ENCODE assay signal across 18 cellular contexts in the genomic region with DNA sequence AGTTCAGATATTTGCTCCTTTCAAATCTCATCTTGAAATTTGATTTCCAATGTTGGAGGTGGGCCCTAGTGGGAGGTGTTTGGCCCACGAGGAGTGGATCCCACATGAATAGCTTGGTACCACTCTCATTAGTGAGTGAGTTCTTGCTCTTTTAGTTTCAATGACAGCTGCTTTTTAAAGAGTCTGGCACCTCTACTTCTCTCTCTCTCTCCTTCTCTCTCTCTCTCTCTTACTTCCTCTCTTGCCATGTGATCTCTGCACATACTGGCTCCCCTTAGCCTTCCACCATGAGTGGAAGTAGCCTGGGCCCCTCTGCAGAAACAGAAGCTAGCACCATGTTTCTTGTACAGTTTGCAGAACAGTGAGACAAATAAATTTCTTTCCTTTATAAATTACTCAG. TPM values are rescaled to one million over a fixed set of nuclear protein-coding genes. Genes with fewer than 3 reads are reported as not detected.
DNase-seq lines count a peak whose midpoint lies in the region; ATAC-seq and TF ChIP-seq lines count a peak whose summit lies in the region.
"Had no signal": no experiment of that assay in that cellular context is flagged by ENCODE, and none has a peak within 500 bp of the region (broad histone marks: within the 10 kb centered on the region; RNA-seq: fewer than 3 reads in every experiment).

No MANE protein-coding gene starts in this region.

- POLR2A ChIA-PET in CD8-positive, alpha-beta T cell (lab: Charles Lee) = interaction anchor here (1.2 to 2.8 kb wide), 4 partner anchors 9 to 37 kb away, joined by 4 to 12 read pairs (median 8); a partner anchor contains a TSS

- no peaks in the 10 kb centered on the region for H3K36me3 Mint-ChIP-seq in CD4-positive, CD25-positive, alpha-beta regulatory T cell
- H3K36me3 Mint-ChIP-seq in CD8-positive, alpha-beta T cell = no peaks in the 10 kb centered on the region

- CTCF ChIA-PET in CD8-positive, alpha-beta T cell (lab: Charles Lee) = interaction anchor here (0.6 to 1.9 kb wide), 4 partner anchors 13 to 138 kb away, joined by 3 to 8 read pairs (median 5); a partner anchor contains a TSS

- no peaks in the 10 kb centered on the region for H3K27me3 ChIP-seq in CD4-positive, CD25-positive, alpha-beta regulatory T cell (ENCODE audit: control insufficient read depth, insufficient read depth, low read length)
- H3K27me3 ChIP-seq in CD8-positive, alpha-beta T cell (ENCODE audit: insufficient read depth, low read length) = no peaks in the 10 kb centered on the region
- H3K27me3 ChIP-seq in left lung (no peaks in the 10 kb centered on the region), WERI-Rb-1 (ENCODE audit: insufficient read depth, low read depth, severe bottlenecking) (no peaks in the 10 kb centered on the region)
- H3K27me3 ChIP-seq: adrenal gland, BE2C, esophagus muscularis mucosa, thyroid gland had no signal

- peak; percentile 28 to 42 for ATAC-seq in CD4-positive, CD25-positive, alpha-beta regulatory T cell (ENCODE audit: low read depth in 2 of 2)
- ATAC-seq in CD8-positive, alpha-beta T cell = peak; percentile 50
- ATAC-seq in left lung (peak; percentile 35), HG02885 (IDR thresholded peaks at IDR 0.05; ENCODE audit: poor library complexity, unreplicated experiment) (no peak)
- ATAC-seq: K562 had no signal

- no peaks in the 10 kb centered on the region for H3K36me3 ChIP-seq in CD4-positive, CD25-positive, alpha-beta regulatory T cell (ENCODE audit: control insufficient read depth, insufficient read depth, low read length)
- H3K36me3 ChIP-seq in CD8-positive, alpha-beta T cell (ENCODE audit: insufficient read depth, low read length) = no peaks in the 10 kb centered on the region
- H3K36me3 ChIP-seq in left lung (no peaks in the 10 kb centered on the region), WERI-Rb-1 (no peaks in the 10 kb centered on the region)
- H3K36me3 ChIP-seq: adrenal gland, BE2C, esophagus muscularis mucosa, thyroid gland had no signal

- no peak for TF ChIP-seq CTCF in CD8-positive, alpha-beta T cell (IDR thresholded peaks at IDR 0.05)
- TF ChIP-seq CTCF in left lung (IDR thresholded peaks at IDR 0.05) = no peak
- no peak for TF ChIP-seq CTCF in WERI-Rb-1 (IDR thresholded peaks at IDR 0.05; ENCODE audit: low read depth, low read length)

- intact Hi-C loops in CD8-positive, alpha-beta T cell (cut with DNase I, micrococcal nuclease) = no loop called here
- intact Hi-C loops in left lung (cut with DNase I) = no loop called here

- peaks cover 0 to 7% (median 0%) of the 10 kb centered on the region in 7 donors for H3K9me3 Mint-ChIP-seq in CD4-positive, CD25-positive, alpha-beta regulatory T cell
- H3K9me3 Mint-ChIP-seq in CD8-positive, alpha-beta T cell = peaks cover 5% of the 10 kb centered on the region
- H3K9me3 Mint-ChIP-seq: H9 had no signal

- H3K4me3 ChIP-seq in CD4-positive, CD25-positive, alpha-beta regulatory T cell (ENCODE audit: low read depth, low read length) = no peak overlapping the region
- H3K4me3 ChIP-seq in CD8-positive, alpha-beta T cell (ENCODE audit: low read depth, low read length) = no peak overlapping the region
- H3K4me3 ChIP-seq in left lung = no peak overlapping the region
- H3K4me3 ChIP-seq in WERI-Rb-1 (ENCODE audit: low read depth, low read length) = no peak overlapping the region
- H3K4me3 ChIP-seq: adrenal gland, esophagus muscularis mucosa, K562, thyroid gland had no signal

- H3K27ac Mint-ChIP-seq in CD4-positive, CD25-positive, alpha-beta regulatory T cell = peak overlapping the region; percentile 53 to 97 (median 84)
- peak overlapping the region; percentile 86 for H3K27ac Mint-ChIP-seq in CD8-positive, alpha-beta T cell
- H3K27ac Mint-ChIP-seq: H9, progenitor cell of endocrine pancreas had no signal

- DNase-seq in CD4-positive, CD25-positive, alpha-beta regulatory T cell = peak in 1 of 3 donors; percentile 30
- no peak for DNase-seq in CD8-positive, alpha-beta T cell
- DNase-seq in OCI-M1 (lab: John Stamatoyannopoulos, UW) = peak; percentile 42
- no peak for DNase-seq in left lung
- no peak for DNase-seq in NCI-H2196 (lab: John Stamatoyannopoulos, UW; ENCODE audit: unreplicated experiment)
- DNase-seq in WERI-Rb-1 = no peak
- DNase-seq: activated CD4-positive, alpha-beta T cell treated with anti-CD3 and anti-CD28 coated beads for 48 hours; BE2C; DMS153; H9; NCI-H1105 treated with DMSO at 0.1 percent for 48 hours; thyroid gland had no signal

- H3K4me3 Mint-ChIP-seq in CD4-positive, CD25-positive, alpha-beta regulatory T cell = peak overlapping the region in 1 of 4 donors; percentile 8
- no peak overlapping the region for H3K4me3 Mint-ChIP-seq in CD8-positive, alpha-beta T cell
- H3K4me3 Mint-ChIP-seq: H9 had no signal

- no peaks in the 10 kb centered on the region for H3K27me3 Mint-ChIP-seq in CD4-positive, CD25-positive, alpha-beta regulatory T cell
- no peaks in the 10 kb centered on the region for H3K27me3 Mint-ChIP-seq in CD8-positive, alpha-beta T cell (ENCODE audit: low read depth)

- peaks cover 21 to 57% (median 40%) of the 10 kb centered on the region in 4 donors for H3K4me1 Mint-ChIP-seq in CD4-positive, CD25-positive, alpha-beta regulatory T cell
- peaks cover 69% of the 10 kb centered on the region for H3K4me1 Mint-ChIP-seq in CD8-positive, alpha-beta T cell (ENCODE audit: low read depth)

- peaks cover 25% of the 10 kb centered on the region for H3K4me1 ChIP-seq in CD4-positive, CD25-positive, alpha-beta regulatory T cell (ENCODE audit: control insufficient read depth, insufficient read depth, low read length, poor library complexity, severe bottlenecking)
- H3K4me1 ChIP-seq in CD8-positive, alpha-beta T cell (ENCODE audit: insufficient read depth, low read length) = peaks cover 52% of the 10 kb centered on the region
- H3K4me1 ChIP-seq in left lung = peaks cover 0 to 11% of the 10 kb centered on the region in 2 donors
- H3K4me1 ChIP-seq: BE2C, esophagus muscularis mucosa, thyroid gland had no signal

- no peaks in the 10 kb centered on the region for H3K9me3 ChIP-seq in CD4-positive, CD25-positive, alpha-beta regulatory T cell (ENCODE audit: control insufficient read depth in 2 of 2, low read length in 2 of 2)
- no peaks in the 10 kb centered on the region for H3K9me3 ChIP-seq in CD8-positive, alpha-beta T cell (ENCODE audit: low read length)
- no peaks in the 10 kb centered on the region for H3K9me3 ChIP-seq in left lung
- no peaks in the 10 kb centered on the region for H3K9me3 ChIP-seq in WERI-Rb-1 (ENCODE audit: severe bottlenecking)
- H3K9me3 ChIP-seq: adrenal gland, BE2C, esophagus muscularis mucosa, thyroid gland had no signal

- H3K27ac ChIP-seq in CD4-positive, CD25-positive, alpha-beta regulatory T cell (ENCODE audit: insufficient read depth, low read length, poor library complexity, severe bottlenecking) = no peak overlapping the region
- no peak overlapping the region for H3K27ac ChIP-seq in CD8-positive, alpha-beta T cell (ENCODE audit: low read depth, low read length)
- H3K27ac ChIP-seq in left lung = peak overlapping the region in 1 of 2 donors; percentile 5
- no peak overlapping the region for H3K27ac ChIP-seq in WERI-Rb-1
- H3K27ac ChIP-seq: adrenal gland, esophagus muscularis mucosa, RWPE1, thyroid gland had no signal

RNA-seq across cellular contexts. Expression of a gene that starts 25.1 kb away (rescaled TPM):
- 12.3 TPM for total RNA-seq in CD4-positive, CD25-positive, alpha-beta regulatory T cell
- 10 to 100 TPM; 12.6 to 15.5 (median 13.5) TPM for polyA plus RNA-seq in CD4-positive, CD25-positive, alpha-beta regulatory T cell
- 10 to 100 TPM; 10.9 to 12.2 TPM for total RNA-seq in CD8-positive, alpha-beta T cell
- 10 to 100 TPM in 1 of 2 donors, 1 to 10 TPM in 1; 3.1 to 11.1 TPM for total RNA-seq in left lung
- total RNA-seq: H9, progenitor cell of endocrine pancreas had no signal

RNA-seq across cellular contexts. Expression of a gene that starts 37.1 kb away (rescaled TPM):
- 17.5 TPM for total RNA-seq in CD4-positive, CD25-positive, alpha-beta regulatory T cell
- 10 to 100 TPM; 10.6 to 14.0 (median 12.6) TPM for polyA plus RNA-seq in CD4-positive, CD25-positive, alpha-beta regulatory T cell
- total RNA-seq in CD8-positive, alpha-beta T cell = 10 to 100 TPM; 14.9 to 16.3 TPM
- 10 to 100 TPM; 31.0 to 48.3 TPM for total RNA-seq in left lung
